1 cellular context compared by ENCODE assay signal in the genomic region with DNA sequence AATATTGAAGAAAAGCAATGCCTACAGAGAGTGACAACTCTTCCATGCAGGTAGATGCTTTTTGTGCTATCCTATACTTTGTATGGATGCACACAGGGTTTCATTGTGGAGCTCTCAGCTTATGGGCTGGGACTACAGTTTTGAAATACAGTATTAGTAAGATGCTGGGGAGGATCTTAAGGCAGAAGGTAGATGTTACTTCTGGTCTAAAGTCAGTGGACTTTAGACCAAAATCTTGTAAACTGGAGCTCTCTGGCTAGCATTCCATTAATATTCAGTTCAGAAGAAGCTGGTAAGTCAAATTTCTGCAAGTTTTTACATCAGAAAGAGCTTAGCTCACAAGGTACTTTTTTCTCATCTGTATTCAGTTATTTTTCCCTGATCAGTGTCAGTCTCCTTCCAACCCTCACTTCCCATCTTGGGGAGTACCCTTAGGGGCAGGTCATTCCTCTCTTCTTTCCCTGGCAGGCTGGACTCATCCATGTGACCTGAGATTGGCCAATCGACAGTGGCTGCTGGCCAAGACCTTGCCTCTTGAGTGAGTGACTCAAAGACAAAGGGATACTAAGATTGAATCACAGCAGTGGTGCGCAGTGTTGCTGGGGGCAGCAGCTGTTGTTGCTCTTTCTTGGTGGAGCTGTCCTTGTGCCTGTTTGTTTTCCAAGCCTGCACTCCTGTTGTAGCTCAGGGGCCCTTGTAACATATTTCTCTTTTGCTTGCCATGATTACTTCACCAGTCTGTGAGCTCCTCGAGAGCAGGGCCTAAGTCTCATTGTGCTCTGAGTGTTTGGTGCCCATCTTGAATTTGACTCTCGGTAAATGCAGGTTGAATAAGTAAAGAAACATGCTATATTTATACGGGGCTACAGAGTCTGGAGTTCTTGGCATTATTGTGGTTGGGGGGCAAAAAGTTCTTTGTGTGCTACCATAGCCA.
TF ChIP-seq lines count a peak whose summit lies in the region.

No MANE protein-coding gene starts in this region.

TF ChIP-seq in WTC11, 78 proteins besides CTCF, POLR2A, EP300 and RAD21 (continued from another document):
- TF ChIP-seq ZSCAN18 (CRISPR knock-in tag; IDR thresholded peaks at IDR 0.05) (no peak), CDX4 (CRISPR knock-in tag; IDR thresholded peaks at IDR 0.05; ENCODE audit: borderline replicate concordance) (no peak), OVOL2 (CRISPR knock-in tag; IDR thresholded peaks at IDR 0.05; ENCODE audit: borderline replicate concordance) (no peak), GRHL2 (CRISPR knock-in tag; IDR thresholded peaks at IDR 0.05; ENCODE audit: insufficient replicate concordance, severe bottlenecking) (no peak), FOXJ3 (CRISPR knock-in tag; IDR thresholded peaks at IDR 0.05; ENCODE audit: borderline replicate concordance) (no peak)
